Comparison of ENCODE assay signal across 8 cellular contexts in genomic region chr19:40802300-40803169, GRCh38. TPM values are rescaled to one million over a fixed set of nuclear protein-coding genes. Genes with fewer than 3 reads are reported as not detected.
DNase-seq lines count a peak whose midpoint lies in the region; ATAC-seq and TF ChIP-seq lines count a peak whose summit lies in the region.

No MANE protein-coding gene starts in this region.

- H3K27ac Mint-ChIP-seq in IgD-negative memory B cell: peak overlapping the region; percentile 90 to 98 (median 95)
- peak overlapping the region; percentile 82 for H3K27ac Mint-ChIP-seq in activated T-helper 2 cell treated with anti-CD3 and anti-CD28 coated beads, Interferon-gamma antibody, Interleukin-2, Interleukin-4, amounts not matched to agents 10 μg/mL and 5 μg/mL and 100 μg/mL, durations not matched to agents 14 hours and 24 hours and 36 hours
- H3K27ac Mint-ChIP-seq in stimulated activated naive CD8-positive, alpha-beta T cell treated with anti-CD3 and anti-CD28 coated beads, Interleukin-15, amount 100 ng/mL, for 72 hours: peak overlapping the region; percentile 89 to 97

- no peaks in the 10 kb centered on the region for H3K9me2 ChIP-seq in hepatocyte (replicated peaks; ENCODE audit: insufficient read depth)

- peaks cover 80% of the 10 kb centered on the region for H3K79me2 ChIP-seq in hepatocyte

- H3K4me3 Mint-ChIP-seq in IgD-negative memory B cell: peak overlapping the region; percentile 71 to 94 (median 82)
- peak overlapping the region; percentile 76 for H3K4me3 Mint-ChIP-seq in activated T-helper 2 cell treated with anti-CD3 and anti-CD28 coated beads, Interferon-gamma antibody, Interleukin-2, Interleukin-4, amounts not matched to agents 10 μg/mL and 5 μg/mL and 100 μg/mL, durations not matched to agents 14 hours and 24 hours and 36 hours (ENCODE audit: low read depth)
- H3K4me3 Mint-ChIP-seq in stimulated activated naive CD8-positive, alpha-beta T cell treated with anti-CD3 and anti-CD28 coated beads, Interleukin-15, amount 100 ng/mL, for 72 hours: peak overlapping the region; percentile 86 to 100

- intact Hi-C loops in activated T-helper 2 cell treated with anti-CD3 and anti-CD28 coated beads, Interferon-gamma antibody, Interleukin-2, Interleukin-4, amounts not matched to agents 10 μg/mL and 5 μg/mL and 100 μg/mL, durations not matched to agents 14 hours and 24 hours and 36 hours (cut with micrococcal nuclease): loop anchor here (10.0 kb wide), 1 partner anchor 518 kb away; the partner anchor contains the start of gene AKT2

- WGBS in hepatocyte (ENCODE audit: low lambda C conversion rate, missing lambda C conversion rate): 53% methylated on average over 11 of the region's 11 CpGs

- H3K4me3 ChIP-seq in hepatocyte: no peak overlapping the region

- H3K9me3 Mint-ChIP-seq in IgD-negative memory B cell: no peaks in the 10 kb centered on the region
- H3K9me3 Mint-ChIP-seq in activated T-helper 2 cell treated with anti-CD3 and anti-CD28 coated beads, Interferon-gamma antibody, Interleukin-2, Interleukin-4, amounts not matched to agents 10 μg/mL and 5 μg/mL and 100 μg/mL, durations not matched to agents 14 hours and 24 hours and 36 hours: no peaks in the 10 kb centered on the region
- no peaks in the 10 kb centered on the region for H3K9me3 Mint-ChIP-seq in stimulated activated naive CD8-positive, alpha-beta T cell treated with anti-CD3 and anti-CD28 coated beads, Interleukin-15, amount 100 ng/mL, for 72 hours

- TF ChIP-seq CTCF in hepatocyte (IDR thresholded peaks at IDR 0.05; ENCODE audit: poor library complexity): no peak

- H3K36me3 Mint-ChIP-seq in IgD-negative memory B cell: peaks cover 11% of the 10 kb centered on the region
- H3K36me3 Mint-ChIP-seq in activated T-helper 2 cell treated with anti-CD3 and anti-CD28 coated beads, Interferon-gamma antibody, Interleukin-2, Interleukin-4, amounts not matched to agents 10 μg/mL and 5 μg/mL and 100 μg/mL, durations not matched to agents 14 hours and 24 hours and 36 hours (ENCODE audit: low read depth): peaks cover 62% of the 10 kb centered on the region

- H4K20me1 ChIP-seq in hepatocyte (ENCODE audit: insufficient read depth, poor library complexity, severe bottlenecking): peaks cover 70% of the 10 kb centered on the region

- H3K27me3 Mint-ChIP-seq in IgD-negative memory B cell: no peaks in the 10 kb centered on the region
- no peaks in the 10 kb centered on the region for H3K27me3 Mint-ChIP-seq in activated T-helper 2 cell treated with anti-CD3 and anti-CD28 coated beads, Interferon-gamma antibody, Interleukin-2, Interleukin-4, amounts not matched to agents 10 μg/mL and 5 μg/mL and 100 μg/mL, durations not matched to agents 14 hours and 24 hours and 36 hours (ENCODE audit: low read depth)
- no peaks in the 10 kb centered on the region for H3K27me3 Mint-ChIP-seq in stimulated activated naive CD8-positive, alpha-beta T cell treated with anti-CD3 and anti-CD28 coated beads, Interleukin-15, amount 100 ng/mL, for 72 hours

- no peaks in the 10 kb centered on the region for H3K9me3 ChIP-seq in hepatocyte (ENCODE audit: low read depth)

- peaks cover 67% of the 10 kb centered on the region for H3K4me1 ChIP-seq in hepatocyte (ENCODE audit: insufficient read depth)

- peak overlapping the region; percentile 76 for H3K27ac ChIP-seq in hepatocyte

- H3K36me3 ChIP-seq in hepatocyte (replicated peaks; ENCODE audit: insufficient read depth, low read depth): no peaks in the 10 kb centered on the region

- no peak for DNase-seq in activated T-helper 2 cell treated with anti-CD3 and anti-CD28 coated beads, Interferon-gamma antibody, Interleukin-2, Interleukin-4, amounts not matched to agents 10 μg/mL and 5 μg/mL and 100 μg/mL, durations not matched to agents 14 hours and 24 hours and 36 hours (ENCODE audit: low spot score)
- no peak for DNase-seq in hepatocyte (ENCODE audit: low spot score)
- no peak for DNase-seq in stimulated activated naive CD8-positive, alpha-beta T cell treated with anti-CD3 and anti-CD28 coated beads, Interleukin-15, amount 100 ng/mL, for 72 hours
- no peak for DNase-seq in NCI-H446 treated with DMSO at 0.1 percent for 48 hours (lab: John Stamatoyannopoulos, UW)
- no peak for DNase-seq in DMS153 (lab: John Stamatoyannopoulos, UW)

- H2AFZ ChIP-seq in hepatocyte: no peak overlapping the region

- no peak for ATAC-seq in stimulated activated naive CD8-positive, alpha-beta T cell treated with anti-CD3 and anti-CD28 coated beads, Interleukin-15, amount 100 ng/mL, for 72 hours
- ATAC-seq in HG03097 (IDR thresholded peaks at IDR 0.05; ENCODE audit: low FRiP score, unreplicated experiment): no peak
- ATAC-seq in GM21447 (IDR thresholded peaks at IDR 0.05; ENCODE audit: unreplicated experiment): no peak

- no peaks in the 10 kb centered on the region for H3K27me3 ChIP-seq in hepatocyte

- H3K4me1 Mint-ChIP-seq in IgD-negative memory B cell: peaks cover 35 to 67% (median 59%) of the 10 kb centered on the region in 3 donors
- peaks cover 79% of the 10 kb centered on the region for H3K4me1 Mint-ChIP-seq in activated T-helper 2 cell treated with anti-CD3 and anti-CD28 coated beads, Interferon-gamma antibody, Interleukin-2, Interleukin-4, amounts not matched to agents 10 μg/mL and 5 μg/mL and 100 μg/mL, durations not matched to agents 14 hours and 24 hours and 36 hours (ENCODE audit: low read depth)
- peaks cover 90% of the 10 kb centered on the region for H3K4me1 Mint-ChIP-seq in stimulated activated naive CD8-positive, alpha-beta T cell treated with anti-CD3 and anti-CD28 coated beads, Interleukin-15, amount 100 ng/mL, for 72 hours

- peak overlapping the region; percentile 98 for H3K4me2 ChIP-seq in hepatocyte

RNA-seq across cellular contexts. Expression of gene EGLN2, which starts 3.5 kb away (rescaled TPM):
- polyA plus RNA-seq in IgD-negative memory B cell: 181 TPM
- 98.5 and 104 TPM in 2 replicates for total RNA-seq in activated T-helper 2 cell treated with anti-CD3 and anti-CD28 coated beads, Interferon-gamma antibody, Interleukin-2, Interleukin-4, amounts not matched to agents 10 μg/mL and 5 μg/mL and 100 μg/mL, durations not matched to agents 14 hours and 24 hours and 36 hours
- 84.4 and 88.4 TPM in 2 replicates for total RNA-seq in hepatocyte
- 119 and 121 TPM in 2 replicates for polyA plus RNA-seq in hepatocyte

RNA-seq across cellular contexts. Expression of gene RAB4B, which starts 24.5 kb away (rescaled TPM):
- 141 TPM for polyA plus RNA-seq in IgD-negative memory B cell
- total RNA-seq in activated T-helper 2 cell treated with anti-CD3 and anti-CD28 coated beads, Interferon-gamma antibody, Interleukin-2, Interleukin-4, amounts not matched to agents 10 μg/mL and 5 μg/mL and 100 μg/mL, durations not matched to agents 14 hours and 24 hours and 36 hours: 50.1 and 50.4 TPM in 2 replicates
- total RNA-seq in hepatocyte: 20.2 and 29.1 TPM in 2 replicates
- polyA plus RNA-seq in hepatocyte: 49.3 and 60.8 TPM in 2 replicates

RNA-seq across cellular contexts. Expression of gene MIA, which starts 27.2 kb away (rescaled TPM):
- polyA plus RNA-seq in IgD-negative memory B cell (not detected), hepatocyte (0.86 and 2.0 TPM in 2 replicates)
- total RNA-seq in activated T-helper 2 cell treated with anti-CD3 and anti-CD28 coated beads, Interferon-gamma antibody, Interleukin-2, Interleukin-4, amounts not matched to agents 10 μg/mL and 5 μg/mL and 100 μg/mL, durations not matched to agents 14 hours and 24 hours and 36 hours: 0.69 TPM in 1 of 2 replicates, not detected in the other
- total RNA-seq in hepatocyte: 0.88 TPM in 1 of 2 replicates, not detected in the other

RNA-seq across cellular contexts. Expression of gene CYP2A6, which starts 47.7 kb away (rescaled TPM):
- not detected for polyA plus RNA-seq in IgD-negative memory B cell
- total RNA-seq in activated T-helper 2 cell treated with anti-CD3 and anti-CD28 coated beads, Interferon-gamma antibody, Interleukin-2, Interleukin-4, amounts not matched to agents 10 μg/mL and 5 μg/mL and 100 μg/mL, durations not matched to agents 14 hours and 24 hours and 36 hours: not detected in 2 replicates
- 1.1 and 1.4 TPM in 2 replicates for total RNA-seq in hepatocyte
- polyA plus RNA-seq in hepatocyte: 0.50 and 1.7 TPM in 2 replicates

RNA-seq across cellular contexts. Expression of gene SNRPA, which starts 51.5 kb away (rescaled TPM):
- polyA plus RNA-seq in IgD-negative memory B cell: 96.4 TPM
- total RNA-seq in activated T-helper 2 cell treated with anti-CD3 and anti-CD28 coated beads, Interferon-gamma antibody, Interleukin-2, Interleukin-4, amounts not matched to agents 10 μg/mL and 5 μg/mL and 100 μg/mL, durations not matched to agents 14 hours and 24 hours and 36 hours: 257 and 267 TPM in 2 replicates
- 25.1 and 33.2 TPM in 2 replicates for total RNA-seq in hepatocyte
- polyA plus RNA-seq in hepatocyte: 86.9 and 95.0 TPM in 2 replicates
